In the genomic region with DNA sequence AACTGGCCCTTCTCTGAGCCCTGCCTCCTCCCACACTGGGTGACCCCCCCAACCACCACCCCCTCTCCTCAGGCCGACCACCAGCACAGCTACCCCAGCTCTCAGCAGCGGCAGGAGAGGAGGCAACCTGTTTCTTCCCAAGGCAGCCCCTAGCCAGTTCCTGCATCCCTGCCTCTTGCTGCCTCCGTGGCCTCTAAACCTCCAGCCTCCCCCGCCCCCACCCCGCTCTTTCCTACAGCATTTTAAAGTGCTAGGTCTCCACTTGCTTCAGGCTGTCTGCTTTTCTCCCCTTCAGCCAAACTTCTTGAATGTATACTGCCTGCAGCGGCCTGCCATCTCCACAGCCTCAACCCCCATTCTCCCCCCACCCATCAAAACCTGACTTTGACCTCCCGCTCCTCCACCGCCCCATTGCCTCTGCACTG, we compare ENCODE assay signal across 14 cellular contexts.
A peak's percentile ranks its signal among the peaks of the same experiment; 100 is the strongest.
DNase-seq lines count a peak whose midpoint lies in the region; ATAC-seq and TF ChIP-seq lines count a peak whose summit lies in the region.
"Had no signal": no experiment of that assay in that cellular context is flagged by ENCODE, and none has a peak within 500 bp of the region (broad histone marks: within the 10 kb centered on the region; RNA-seq: fewer than 3 reads in every experiment).

No MANE protein-coding gene starts in this region.

- H3K36me3 ChIP-seq in NT2/D1 (ENCODE audit: insufficient read depth, insufficient read length, low read length), result peaks cover 39% of the 10 kb centered on the region

- no peak for TF ChIP-seq CTCF in activated CD8-positive, alpha-beta T cell treated with anti-CD3 and anti-CD28 coated beads for 36 hours (IDR thresholded peaks at IDR 0.05)
- TF ChIP-seq CTCF in osteocyte (IDR thresholded peaks at IDR 0.05) (no peak), omental fat pad (IDR thresholded peaks at IDR 0.05) (no peak)

- ATAC-seq in activated CD8-positive, alpha-beta T cell treated with anti-CD3 and anti-CD28 coated beads, Interleukin-2, amount 10 ng/mL, durations not matched to agents 7 days and 5 days, result no peak
- no peak for ATAC-seq in activated CD8-positive, alpha-beta T cell treated with anti-CD3 and anti-CD28 coated beads for 36 hours
- peak; percentile 7 for ATAC-seq in esophagus mucosa
- ATAC-seq in omental fat pad (ENCODE audit: low FRiP score), result no peak

- peaks cover 3% of the 10 kb centered on the region; the same call in 1 of the 2 replicates for H3K9me3 ChIP-seq in NT2/D1 (ENCODE audit: insufficient read depth, low read length)

- H3K27ac Mint-ChIP-seq in activated CD8-positive, alpha-beta T cell treated with anti-CD3 and anti-CD28 coated beads, Interleukin-2, amount 10 ng/mL, durations not matched to agents 7 days and 5 days, result peak overlapping the region; percentile 48
- H3K27ac Mint-ChIP-seq in activated CD8-positive, alpha-beta T cell treated with anti-CD3 and anti-CD28 coated beads for 36 hours, result no peak overlapping the region
- no peak overlapping the region for H3K27ac Mint-ChIP-seq in osteocyte (ENCODE audit: unreplicated experiment)

- DNase-seq in activated CD8-positive, alpha-beta T cell treated with anti-CD3 and anti-CD28 coated beads, Interleukin-2, amount 10 ng/mL, durations not matched to agents 7 days and 5 days, result no peak
- no peak for DNase-seq in activated CD8-positive, alpha-beta T cell treated with anti-CD3 and anti-CD28 coated beads for 36 hours
- DNase-seq in NT2/D1 (ENCODE audit: low read depth, low spot score) (no peak), osteocyte (ENCODE audit: extremely low spot score, unreplicated experiment) (peak; percentile 54), HCEC 1CT (no peak), omental fat pad (ENCODE audit: low spot score) (no peak), DMS 273 (lab: John Stamatoyannopoulos, UW; ENCODE audit: unreplicated experiment) (no peak)
- DNase-seq: 8988T, COR-L47, NCI-H1048, NCI-H146, NCI-H2029 treated with DMSO at 0.1 percent for 48 hours, NCI-H446 treated with DMSO at 0.1 percent for 48 hours had no signal

- H3K4me3 ChIP-seq in NT2/D1 (ENCODE audit: insufficient read length, low read depth), result no peak overlapping the region

- H3K27me3 ChIP-seq in NT2/D1 (ENCODE audit: insufficient read depth, insufficient read length), result no peaks in the 10 kb centered on the region

- H3K4me1 ChIP-seq in NT2/D1 (ENCODE audit: insufficient read depth, insufficient read length), result peaks cover 32% of the 10 kb centered on the region

- no peaks in the 10 kb centered on the region for H3K36me3 Mint-ChIP-seq in activated CD8-positive, alpha-beta T cell treated with anti-CD3 and anti-CD28 coated beads, Interleukin-2, amount 10 ng/mL, durations not matched to agents 7 days and 5 days (ENCODE audit: low read depth)
- no peaks in the 10 kb centered on the region for H3K36me3 Mint-ChIP-seq in activated CD8-positive, alpha-beta T cell treated with anti-CD3 and anti-CD28 coated beads for 36 hours (ENCODE audit: low read depth)
- peaks cover 7% of the 10 kb centered on the region for H3K36me3 Mint-ChIP-seq in osteocyte (ENCODE audit: unreplicated experiment)

- H3K9me3 Mint-ChIP-seq in activated CD8-positive, alpha-beta T cell treated with anti-CD3 and anti-CD28 coated beads, Interleukin-2, amount 10 ng/mL, durations not matched to agents 7 days and 5 days (ENCODE audit: insufficient read depth), result no peaks in the 10 kb centered on the region
- no peaks in the 10 kb centered on the region for H3K9me3 Mint-ChIP-seq in activated CD8-positive, alpha-beta T cell treated with anti-CD3 and anti-CD28 coated beads for 36 hours
- no peaks in the 10 kb centered on the region for H3K9me3 Mint-ChIP-seq in osteocyte (ENCODE audit: unreplicated experiment)

- H3K9ac ChIP-seq in NT2/D1 (ENCODE audit: insufficient read length, low read depth), result peak overlapping the region; percentile 65

- no peak overlapping the region for H3K4me3 Mint-ChIP-seq in activated CD8-positive, alpha-beta T cell treated with anti-CD3 and anti-CD28 coated beads, Interleukin-2, amount 10 ng/mL, durations not matched to agents 7 days and 5 days
- H3K4me3 Mint-ChIP-seq in activated CD8-positive, alpha-beta T cell treated with anti-CD3 and anti-CD28 coated beads for 36 hours, result no peak overlapping the region
- H3K4me3 Mint-ChIP-seq in osteocyte (ENCODE audit: unreplicated experiment), result no peak overlapping the region

- peaks cover 20% of the 10 kb centered on the region for H3K4me1 Mint-ChIP-seq in activated CD8-positive, alpha-beta T cell treated with anti-CD3 and anti-CD28 coated beads, Interleukin-2, amount 10 ng/mL, durations not matched to agents 7 days and 5 days (ENCODE audit: low read depth)
- peaks cover 8% of the 10 kb centered on the region for H3K4me1 Mint-ChIP-seq in activated CD8-positive, alpha-beta T cell treated with anti-CD3 and anti-CD28 coated beads for 36 hours (ENCODE audit: low read depth)
- peaks cover 23% of the 10 kb centered on the region for H3K4me1 Mint-ChIP-seq in osteocyte (ENCODE audit: unreplicated experiment)

- POLR2A ChIA-PET in activated CD8-positive, alpha-beta T cell treated with anti-CD3 and anti-CD28 coated beads, Interleukin-2, amount 10 ng/mL, durations not matched to agents 7 days and 5 days (lab: Charles Lee), result interaction anchor here (0.6 kb wide), 1 partner anchor 1651 kb away, joined by 4 read pairs; no protein-coding TSS in a partner anchor
- POLR2A ChIA-PET in activated CD8-positive, alpha-beta T cell treated with anti-CD3 and anti-CD28 coated beads for 36 hours (lab: Charles Lee), result no interaction called here

- H3K27me3 Mint-ChIP-seq in activated CD8-positive, alpha-beta T cell treated with anti-CD3 and anti-CD28 coated beads, Interleukin-2, amount 10 ng/mL, durations not matched to agents 7 days and 5 days (ENCODE audit: low read depth), result peaks cover 11% of the 10 kb centered on the region
- peaks cover 3% of the 10 kb centered on the region for H3K27me3 Mint-ChIP-seq in activated CD8-positive, alpha-beta T cell treated with anti-CD3 and anti-CD28 coated beads for 36 hours
- H3K27me3 Mint-ChIP-seq in osteocyte (ENCODE audit: unreplicated experiment), result no peaks in the 10 kb centered on the region

- intact Hi-C loops in activated CD8-positive, alpha-beta T cell treated with anti-CD3 and anti-CD28 coated beads for 36 hours (cut with micrococcal nuclease), result no loop called here

- CTCF ChIA-PET in activated CD8-positive, alpha-beta T cell treated with anti-CD3 and anti-CD28 coated beads, Interleukin-2, amount 10 ng/mL, durations not matched to agents 7 days and 5 days (lab: Charles Lee), result no interaction called here
- CTCF ChIA-PET in activated CD8-positive, alpha-beta T cell treated with anti-CD3 and anti-CD28 coated beads for 36 hours (lab: Charles Lee), result no interaction called here
